ENCODE assay signal across 8 cellular contexts in the genomic region with DNA sequence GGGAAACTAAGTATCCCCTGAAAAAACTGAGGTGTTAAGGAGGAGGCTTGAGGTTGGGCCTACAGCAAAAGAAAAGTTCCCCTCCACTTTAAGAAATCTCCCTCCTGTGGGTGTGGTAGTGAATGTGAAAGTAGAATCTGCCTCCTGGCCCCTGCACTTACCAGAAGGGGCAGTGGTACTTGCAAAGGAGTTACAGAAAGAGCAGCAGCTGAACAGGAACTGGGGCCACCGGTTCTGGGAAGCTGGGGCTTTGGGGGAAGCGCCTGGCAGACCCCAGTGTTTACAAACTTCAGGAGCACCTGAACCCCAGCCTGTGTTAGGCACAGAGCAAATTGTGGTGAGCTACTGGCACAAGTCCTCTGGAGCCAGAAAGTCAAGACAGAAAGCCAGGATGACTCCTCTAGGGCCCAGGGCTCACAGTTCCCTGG.
A peak's percentile ranks its signal among the peaks of the same experiment; 100 is the strongest.
DNase-seq lines count a peak whose midpoint lies in the region; ATAC-seq and TF ChIP-seq lines count a peak whose summit lies in the region.

No MANE protein-coding gene starts in this region.

- peak overlapping the region; percentile 69 for H3K4me3 Mint-ChIP-seq in T-helper 1 cell treated with Interleukin-12 subunit alpha and Interleukin-12 subunit beta and Interleukin-4 antibody, amounts not matched to agents 30 μg/mL and 1 μg/mL, for 36 hours

- H3K27ac Mint-ChIP-seq in T-helper 1 cell treated with Interleukin-12 subunit alpha and Interleukin-12 subunit beta and Interleukin-4 antibody, amounts not matched to agents 30 μg/mL and 1 μg/mL, for 36 hours, result peak overlapping the region; percentile 91

- H3K27me3 ChIP-seq in uterus (no peaks in the 10 kb centered on the region), A673 (replicated peaks; ENCODE audit: insufficient read depth, low read depth, low read length, poor library complexity) (no peaks in the 10 kb centered on the region)

- peaks cover 45% of the 10 kb centered on the region for H3K36me3 Mint-ChIP-seq in T-helper 1 cell treated with Interleukin-12 subunit alpha and Interleukin-12 subunit beta and Interleukin-4 antibody, amounts not matched to agents 30 μg/mL and 1 μg/mL, for 36 hours (ENCODE audit: low read depth)

- no peak for TF ChIP-seq POLR2A in uterus (IDR thresholded peaks at IDR 0.05)

- BruUV-seq in A673 (replicated peaks; lab: Mats Ljungman, UMichigan), result no TSS peak

- H3K4me3 ChIP-seq in epithelial cell of proximal tubule (ENCODE audit: low read depth, low read length) (no peak overlapping the region), uterus (no peak overlapping the region), A673 (ENCODE audit: low read depth, low read length, poor library complexity, severe bottlenecking) (no peak overlapping the region)

- no peaks in the 10 kb centered on the region for H3K9me3 ChIP-seq in uterus
- H3K9me3 ChIP-seq in A673 (ENCODE audit: low read depth, low read length, poor library complexity, severe bottlenecking), result no peaks in the 10 kb centered on the region

- no peaks in the 10 kb centered on the region for H3K36me3 ChIP-seq in uterus
- no peaks in the 10 kb centered on the region for H3K36me3 ChIP-seq in A673 (ENCODE audit: insufficient read depth, low read length, poor library complexity, severe bottlenecking)

- TF ChIP-seq CTCF in epithelial cell of proximal tubule (conservative IDR thresholded peaks at IDR 0.05; ENCODE audit: low read depth, low read length) (peak; percentile 19), uterus (IDR thresholded peaks at IDR 0.05) (peak in 2 of 4 experiments; percentile 3 to 18), A673 (conservative IDR thresholded peaks at IDR 0.05; ENCODE audit: low read depth, low read length) (no peak)

- CTCF ChIA-PET in A673 (lab: Charles Lee), result no interaction called here

- H3K4me1 ChIP-seq in uterus, result peaks cover 0 to 13% of the 10 kb centered on the region in 2 donors
- no peaks in the 10 kb centered on the region for H3K4me1 ChIP-seq in A673 (ENCODE audit: insufficient read depth, low read length, poor library complexity, severe bottlenecking)

- H3K27me3 Mint-ChIP-seq in T-helper 1 cell treated with Interleukin-12 subunit alpha and Interleukin-12 subunit beta and Interleukin-4 antibody, amounts not matched to agents 30 μg/mL and 1 μg/mL, for 36 hours (ENCODE audit: low read depth), result no peaks in the 10 kb centered on the region

- intact Hi-C loops in uterus (cut with DNase I; ENCODE audit: low total_unique reads), result no loop called here
- intact Hi-C loops in A673 (cut with micrococcal nuclease; ENCODE audit: unreplicated experiment), result no loop called here

- peaks cover 65% of the 10 kb centered on the region for H3K4me1 Mint-ChIP-seq in T-helper 1 cell treated with Interleukin-12 subunit alpha and Interleukin-12 subunit beta and Interleukin-4 antibody, amounts not matched to agents 30 μg/mL and 1 μg/mL, for 36 hours (ENCODE audit: low read depth)

- H3K9me3 Mint-ChIP-seq in T-helper 1 cell treated with Interleukin-12 subunit alpha and Interleukin-12 subunit beta and Interleukin-4 antibody, amounts not matched to agents 30 μg/mL and 1 μg/mL, for 36 hours, result peaks cover 24% of the 10 kb centered on the region

- ATAC-seq in GM18517 (IDR thresholded peaks at IDR 0.05; ENCODE audit: unreplicated experiment) (peak; percentile 95), HG02623 (IDR thresholded peaks at IDR 0.05; ENCODE audit: unreplicated experiment) (peak; percentile 90)

- DNase-seq in epithelial cell of proximal tubule (ENCODE audit: low read depth) (no peak), uterus (no peak), NCI-H82 (lab: John Stamatoyannopoulos, UW) (no peak), A673 (ENCODE audit: low spot score) (no peak)
- no peak for DNase-seq in effector CD4-positive, alpha-beta T cell

- peak overlapping the region; percentile 58 to 66 for H3K27ac ChIP-seq in uterus
- H3K27ac ChIP-seq in A673 (ENCODE audit: low read depth, low read length, poor library complexity, severe bottlenecking), result no peak overlapping the region

- POLR2A ChIA-PET in A673 (lab: Charles Lee; ENCODE audit: low non-redundant PET), result no interaction called here
